Comparison of ENCODE assay signal across 9 cellular contexts in the genomic region with DNA sequence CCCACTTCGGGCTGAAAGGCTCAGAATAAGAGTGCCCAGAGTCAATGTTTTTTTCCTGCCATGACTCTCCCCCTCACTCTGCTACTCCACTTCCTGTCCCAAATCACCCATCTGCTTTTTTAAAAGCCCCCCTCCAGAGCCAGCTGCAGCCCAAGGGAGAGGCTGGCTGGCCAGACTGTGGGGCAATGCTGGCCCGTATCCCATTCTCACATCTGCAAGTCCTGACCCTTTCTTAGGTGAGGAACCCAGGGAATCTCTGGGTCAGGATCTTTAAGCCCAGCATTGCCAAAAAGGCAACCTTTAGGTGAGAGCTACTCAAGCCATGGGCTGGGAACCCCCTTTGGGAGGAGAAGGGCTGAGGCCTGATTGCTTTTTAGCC. TPM values are rescaled to one million over a fixed set of nuclear protein-coding genes. Genes with fewer than 3 reads are reported as not detected.
DNase-seq lines count a peak whose midpoint lies in the region; ATAC-seq and TF ChIP-seq lines count a peak whose summit lies in the region.
"Had no signal": no experiment of that assay in that cellular context is flagged by ENCODE, and none has a peak within 500 bp of the region (broad histone marks: within the 10 kb centered on the region; RNA-seq: fewer than 3 reads in every experiment).

No MANE protein-coding gene starts in this region.

- H3K4me1 ChIP-seq in HUES6 (ENCODE audit: control insufficient read depth, insufficient read depth, low read length) (peaks cover 46% of the 10 kb centered on the region), right atrium auricular region (peaks cover 0 to 83% of the 10 kb centered on the region in 2 donors)

- H3K9me3 ChIP-seq in HUES6 (ENCODE audit: control insufficient read depth, insufficient read depth, low read depth, low read length) (no peaks in the 10 kb centered on the region), right atrium auricular region (no peaks in the 10 kb centered on the region)

- no peak for ATAC-seq in stimulated activated effector memory CD8-positive, alpha-beta T cell treated with anti-CD3 and anti-CD28 coated beads, Interleukin-12 subunit alpha, Interleukin-12 subunit beta, amount 100 ng/mL, for 72 hours
- no peak for ATAC-seq in GM21825 (IDR thresholded peaks at IDR 0.05; ENCODE audit: unreplicated experiment)
- ATAC-seq: left lobe of liver had no signal

- H3K27ac ChIP-seq in HUES6 (ENCODE audit: low read depth, low read length) (no peak overlapping the region), right atrium auricular region (peak overlapping the region; percentile 95 to 98)

- peaks cover 29% of the 10 kb centered on the region for H3K27me3 ChIP-seq in HUES6 (ENCODE audit: control insufficient read depth, insufficient read depth, low read length)
- H3K27me3 ChIP-seq in right atrium auricular region, result no peaks in the 10 kb centered on the region

- POLR2A ChIA-PET in activated CD4-positive, alpha-beta memory T cell treated with anti-CD3 and anti-CD28 coated beads, Interleukin-2, amount 10 ng/mL, durations not matched to agents 7 days and 5 days (lab: Charles Lee), result interaction anchor here (1.1 to 1.9 kb wide), 3 partner anchors 9 to 78 kb away, joined by 5 to 8 read pairs (median 5); no protein-coding TSS in a partner anchor

- peak overlapping the region; percentile 25 for H3K9ac ChIP-seq in HUES6 (ENCODE audit: low read length)

- no peak overlapping the region for H3K27ac Mint-ChIP-seq in activated CD4-positive, alpha-beta memory T cell treated with anti-CD3 and anti-CD28 coated beads, Interleukin-2, amount 10 ng/mL, durations not matched to agents 7 days and 5 days
- H3K27ac Mint-ChIP-seq in stimulated activated effector memory CD8-positive, alpha-beta T cell treated with anti-CD3 and anti-CD28 coated beads, Interleukin-12 subunit alpha, Interleukin-12 subunit beta, amount 100 ng/mL, for 72 hours, result peak overlapping the region; percentile 98

- peaks cover 24% of the 10 kb centered on the region for H3K36me3 Mint-ChIP-seq in activated CD4-positive, alpha-beta memory T cell treated with anti-CD3 and anti-CD28 coated beads, Interleukin-2, amount 10 ng/mL, durations not matched to agents 7 days and 5 days (ENCODE audit: low read depth)
- H3K36me3 Mint-ChIP-seq in stimulated activated effector memory CD8-positive, alpha-beta T cell treated with anti-CD3 and anti-CD28 coated beads, Interleukin-12 subunit alpha, Interleukin-12 subunit beta, amount 100 ng/mL, for 72 hours, result peaks cover 29% of the 10 kb centered on the region

- peaks cover 40% of the 10 kb centered on the region for H3K27me3 Mint-ChIP-seq in activated CD4-positive, alpha-beta memory T cell treated with anti-CD3 and anti-CD28 coated beads, Interleukin-2, amount 10 ng/mL, durations not matched to agents 7 days and 5 days

- H3K9me3 Mint-ChIP-seq in activated CD4-positive, alpha-beta memory T cell treated with anti-CD3 and anti-CD28 coated beads, Interleukin-2, amount 10 ng/mL, durations not matched to agents 7 days and 5 days, result no peaks in the 10 kb centered on the region
- no peaks in the 10 kb centered on the region for H3K9me3 Mint-ChIP-seq in stimulated activated effector memory CD8-positive, alpha-beta T cell treated with anti-CD3 and anti-CD28 coated beads, Interleukin-12 subunit alpha, Interleukin-12 subunit beta, amount 100 ng/mL, for 72 hours

- DNase-seq in activated CD4-positive, alpha-beta memory T cell treated with anti-CD3 and anti-CD28 coated beads, Interleukin-2, amount 10 ng/mL, durations not matched to agents 7 days and 5 days, result no peak
- DNase-seq in right atrium auricular region (ENCODE audit: low spot score) (peak; percentile 66), NCI-H2081 treated with DMSO at 0.1 percent for 48 hours (lab: John Stamatoyannopoulos, UW) (no peak), iPS-NIHi11 (ENCODE audit: low spot score) (no peak)
- DNase-seq in stimulated activated effector memory CD8-positive, alpha-beta T cell treated with anti-CD3 and anti-CD28 coated beads, Interleukin-12 subunit alpha, Interleukin-12 subunit beta, amount 100 ng/mL, for 72 hours (ENCODE audit: low spot score in 2 of 2), result no peak
- DNase-seq in effector CD8-positive, alpha-beta T cell (lab: John Stamatoyannopoulos, UW), result no peak

- CTCF ChIA-PET in activated CD4-positive, alpha-beta memory T cell treated with anti-CD3 and anti-CD28 coated beads, Interleukin-2, amount 10 ng/mL, durations not matched to agents 7 days and 5 days (lab: Charles Lee), result interaction anchor here (0.9 to 11.8 kb wide), 3 partner anchors 10 to 20 kb away, joined by 3 to 282 read pairs (median 3); no protein-coding TSS in a partner anchor

- no peak for TF ChIP-seq CTCF in right atrium auricular region (IDR thresholded peaks at IDR 0.05)

- H3K4me3 Mint-ChIP-seq in activated CD4-positive, alpha-beta memory T cell treated with anti-CD3 and anti-CD28 coated beads, Interleukin-2, amount 10 ng/mL, durations not matched to agents 7 days and 5 days, result peak overlapping the region; percentile 43
- peak overlapping the region; percentile 93 for H3K4me3 Mint-ChIP-seq in stimulated activated effector memory CD8-positive, alpha-beta T cell treated with anti-CD3 and anti-CD28 coated beads, Interleukin-12 subunit alpha, Interleukin-12 subunit beta, amount 100 ng/mL, for 72 hours

- H3K4me3 ChIP-seq in HUES6 (ENCODE audit: low read depth, low read length) (peak overlapping the region; percentile 2; the same call in 1 of the 2 replicates), right atrium auricular region (peak overlapping the region; percentile 97 to 99)

- peaks cover 46% of the 10 kb centered on the region for H3K4me1 Mint-ChIP-seq in activated CD4-positive, alpha-beta memory T cell treated with anti-CD3 and anti-CD28 coated beads, Interleukin-2, amount 10 ng/mL, durations not matched to agents 7 days and 5 days
- peaks cover 71% of the 10 kb centered on the region for H3K4me1 Mint-ChIP-seq in stimulated activated effector memory CD8-positive, alpha-beta T cell treated with anti-CD3 and anti-CD28 coated beads, Interleukin-12 subunit alpha, Interleukin-12 subunit beta, amount 100 ng/mL, for 72 hours

- H3K36me3 ChIP-seq in HUES6 (ENCODE audit: control insufficient read depth, insufficient read depth, low read length) (no peaks in the 10 kb centered on the region), right atrium auricular region (no peaks in the 10 kb centered on the region)

RNA-seq across cellular contexts. Expression of gene ITGA5, which starts 1.7 kb away (rescaled TPM):
- 100 to 1,000 TPM; 102 to 107 TPM for total RNA-seq in activated CD4-positive, alpha-beta memory T cell treated with anti-CD3 and anti-CD28 coated beads, Interleukin-2, amount 10 ng/mL, durations not matched to agents 7 days and 5 days
- total RNA-seq in right atrium auricular region, result 100 to 1,000 TPM in 1 of 2 donors, 10 to 100 TPM in 1; 80.5 to 144 TPM

RNA-seq across cellular contexts. Expression of gene ZNF385A, which starts 36.2 kb away (rescaled TPM):
- total RNA-seq in activated CD4-positive, alpha-beta memory T cell treated with anti-CD3 and anti-CD28 coated beads, Interleukin-2, amount 10 ng/mL, durations not matched to agents 7 days and 5 days, result 1 to 10 TPM in 1 of 2 experiments, under 1 TPM in 1; 0.38 to 1.2 TPM
- 10 to 100 TPM in 1 of 2 donors, 1 to 10 TPM in 1; 6.7 to 12.7 TPM for total RNA-seq in right atrium auricular region

RNA-seq across cellular contexts. Expression of gene GTSF1, which starts 52.6 kb away (rescaled TPM):
- 10 to 100 TPM; 14.9 to 16.4 TPM for total RNA-seq in activated CD4-positive, alpha-beta memory T cell treated with anti-CD3 and anti-CD28 coated beads, Interleukin-2, amount 10 ng/mL, durations not matched to agents 7 days and 5 days
- total RNA-seq in right atrium auricular region, result not detected

RNA-seq across cellular contexts. Expression of gene GPR84, which starts 56.5 kb away (rescaled TPM):
- total RNA-seq in activated CD4-positive, alpha-beta memory T cell treated with anti-CD3 and anti-CD28 coated beads, Interleukin-2, amount 10 ng/mL, durations not matched to agents 7 days and 5 days, result under 1 TPM; 0.18 to 0.25 TPM
- under 1 TPM in 1 of 2 donors, not detected in 1; 0.43 TPM for total RNA-seq in right atrium auricular region
- total RNA-seq: left lobe of liver had no signal

Comparison
In these comparisons a context has a peak if more than half of its experiments do, and no peak if none do; other contexts are left out.
1. RNA of gene GTSF1, which starts 52.6 kb away (total RNA-seq): 14.9 to 16.4 TPM in activated CD4-positive, alpha-beta memory T cell treated with anti-CD3 and anti-CD28 coated beads, Interleukin-2, amount 10 ng/mL, durations not matched to agents 7 days and 5 days; not detected in right atrium auricular region; every median in the first group is over 10 times any median in the second.